ENCODE assay signal across 8 cellular contexts in the genomic region with DNA sequence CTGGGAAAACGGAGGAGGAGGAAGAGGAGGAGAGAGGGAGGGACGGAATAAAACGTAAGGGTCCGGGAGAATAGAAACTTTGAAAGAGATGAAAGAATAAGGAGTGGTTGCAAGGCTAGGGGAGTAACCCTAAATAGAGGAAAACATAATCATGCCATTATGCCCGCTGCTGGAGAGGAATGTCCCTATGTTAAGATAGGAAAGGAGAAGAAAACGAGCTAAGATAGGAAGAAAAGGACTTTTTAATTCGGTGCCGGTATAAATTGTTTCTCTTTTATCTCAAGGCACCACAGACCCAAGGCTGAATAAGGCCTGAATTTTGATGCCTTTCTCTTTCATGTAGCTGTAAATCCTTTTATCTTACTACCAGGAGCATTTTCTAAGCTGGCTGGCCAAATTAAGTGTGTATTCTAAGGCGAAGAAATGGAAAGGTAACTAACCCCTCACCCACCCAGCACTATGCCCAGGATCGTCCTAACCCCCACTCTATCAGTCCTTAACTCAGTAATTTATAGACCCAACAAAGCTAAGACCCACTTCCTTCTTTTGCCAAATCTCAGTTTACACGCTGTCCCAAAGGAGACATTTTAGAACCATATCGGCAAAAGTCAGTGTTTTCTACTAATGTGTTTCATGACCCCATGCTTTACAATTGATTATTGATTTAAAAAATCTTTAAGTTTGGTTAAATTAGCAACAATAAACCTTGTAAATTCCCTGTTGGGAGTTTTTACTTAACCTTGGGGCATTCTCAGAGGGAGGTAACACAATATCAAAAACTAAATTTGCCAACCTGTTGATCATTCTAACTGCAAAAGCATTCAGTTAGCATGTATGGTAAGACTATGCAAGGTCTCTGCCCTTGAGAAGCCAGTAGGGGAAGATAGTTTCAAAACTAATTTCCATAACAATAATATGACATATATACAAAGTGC. TPM values are rescaled to one million over a fixed set of nuclear protein-coding genes. Genes with fewer than 3 reads are reported as not detected.
A peak's percentile ranks its signal among the peaks of the same experiment; 100 is the strongest.
DNase-seq lines count a peak whose midpoint lies in the region; ATAC-seq and TF ChIP-seq lines count a peak whose summit lies in the region.

No MANE protein-coding gene starts in this region.

- H3F3A ChIP-seq in PC-9 (ENCODE audit: insufficient read depth, low read depth) = peaks cover 24% of the 10 kb centered on the region

- ATAC-seq in HG02759 (IDR thresholded peaks at IDR 0.05; ENCODE audit: unreplicated experiment) = no peak

- H3K9me2 ChIP-seq in PC-9 (ENCODE audit: insufficient read depth) = no peaks in the 10 kb centered on the region

- H3K36me3 ChIP-seq in PC-9 (ENCODE audit: low read depth) = peaks cover 17% of the 10 kb centered on the region
- peaks cover 0 to 7% (median 0%) of the 10 kb centered on the region in 3 donors for H3K36me3 ChIP-seq in esophagus squamous epithelium
- H3K36me3 ChIP-seq in rectal smooth muscle tissue (ENCODE audit: control insufficient read depth, insufficient read depth, low read length) = no peaks in the 10 kb centered on the region

- intact Hi-C loops in PC-9 (cut with micrococcal nuclease; ENCODE audit: unreplicated experiment) (loop anchor here (1.0 to 5.0 kb wide), 2 partner anchors 42 to 100 kb away; a partner anchor contains a TSS), esophagus squamous epithelium (cut with DNase I) (no loop called here)

- H3K27ac ChIP-seq in PC-9 = peak overlapping the region; percentile 98
- H3K27ac ChIP-seq in esophagus squamous epithelium = peak overlapping the region; percentile 96 to 99 (median 98)
- peak overlapping the region; percentile 88 for H3K27ac ChIP-seq in rectal smooth muscle tissue (ENCODE audit: low read depth, low read length)

- H3K79me2 ChIP-seq in PC-9 (ENCODE audit: low read depth) = peaks cover 54% of the 10 kb centered on the region

- peak overlapping the region; percentile 81 for H2AFZ ChIP-seq in PC-9

- BruUV-seq in PC-9 (replicated peaks; lab: Mats Ljungman, UMichigan) = TSS peak; percentile 95

- H3K27me3 ChIP-seq in PC-9 (ENCODE audit: insufficient read depth, low read depth) (no peaks in the 10 kb centered on the region), esophagus squamous epithelium (no peaks in the 10 kb centered on the region), rectal smooth muscle tissue (ENCODE audit: control insufficient read depth, insufficient read depth, low read length) (no peaks in the 10 kb centered on the region)

- H3K4me2 ChIP-seq in PC-9 = peak overlapping the region; percentile 89

- TF ChIP-seq CTCF in GM12875 (IDR thresholded peaks at IDR 0.05; ENCODE audit: borderline replicate concordance, insufficient read depth, low read depth, low read length) = no peak
- no peak for TF ChIP-seq CTCF in PC-9 (conservative IDR thresholded peaks at IDR 0.05)
- no peak for TF ChIP-seq CTCF in esophagus squamous epithelium (IDR thresholded peaks at IDR 0.05)

- peak in 1 of 4 donors; percentile 23 for TF ChIP-seq POLR2A in esophagus squamous epithelium (IDR thresholded peaks at IDR 0.05)

- POLR2A ChIA-PET in PC-9 (lab: Charles Lee; ENCODE audit: unreplicated experiment) = interaction anchor here (0.5 to 1.6 kb wide), 11 partner anchors 12 to 906 kb away, joined by 3 to 54 read pairs (median 6); a partner anchor contains a TSS

- no peaks in the 10 kb centered on the region; the same call in 1 of the 2 replicates for H4K20me1 ChIP-seq in PC-9 (ENCODE audit: insufficient read depth)

- H3K4me1 ChIP-seq in PC-9 (replicated peaks; ENCODE audit: insufficient read depth) = peaks cover 24% of the 10 kb centered on the region
- H3K4me1 ChIP-seq in esophagus squamous epithelium = peaks cover 0 to 33% (median 0%) of the 10 kb centered on the region in 3 donors
- peaks cover 2% of the 10 kb centered on the region for H3K4me1 ChIP-seq in rectal smooth muscle tissue (ENCODE audit: control insufficient read depth, insufficient read depth, low read length)

- H3K9me3 ChIP-seq in PC-9 (ENCODE audit: insufficient read depth, low read depth) (no peaks in the 10 kb centered on the region), esophagus squamous epithelium (no peaks in the 10 kb centered on the region)

- peak overlapping the region; percentile 27 for H3K9ac ChIP-seq in rectal smooth muscle tissue (ENCODE audit: low read length)

- CTCF ChIA-PET in PC-9 (lab: Charles Lee) = no interaction called here

- H3K4me3 ChIP-seq in GM12875 (ENCODE audit: low read depth, low read length) (peak overlapping the region; percentile 52), PC-9 (peak overlapping the region; percentile 92), esophagus squamous epithelium (peak overlapping the region; percentile 55 to 79 (median 69)), rectal smooth muscle tissue (ENCODE audit: low read length) (peak overlapping the region; percentile 51)

- DNase-seq in PC-9 (no peak), esophagus squamous epithelium (lab: John Stamatoyannopoulos, UW) (no peak)
- DNase-seq in stimulated activated CD8-positive, alpha-beta memory T cell treated with anti-CD3 and anti-CD28 coated beads, Interleukin-4, amount 100 ng/mL, for 48 hours = no peak
- DNase-seq in stimulated activated CD4-positive, alpha-beta T cell treated with anti-CD3 and anti-CD28 coated beads, Interleukin-4, amount 100 ng/mL, for 4 hours = no peak
- DNase-seq in stimulated activated CD4-positive, alpha-beta T cell treated with anti-CD3 and anti-CD28 coated beads, Interleukin-1b, Interleukin-23, amount 100 ng/mL, for 48 hours = no peak

- WGBS in esophagus squamous epithelium, 2 donors = 5 to 36% methylated on average over 12 of the region's 12 CpGs

RNA-seq across cellular contexts. Expression of a gene that starts 1.1 kb away (rescaled TPM):
- total RNA-seq in PC-9 (2021) (98.6 and 154 TPM in 2 replicates), esophagus squamous epithelium (10 to 100 TPM; 24.7 to 44.9 (median 33.6) TPM)

RNA-seq across cellular contexts. Expression of a gene that starts 42.0 kb away (rescaled TPM):
- total RNA-seq in PC-9 (2021) = 90.7 and 98.4 TPM in 2 replicates
- 10 to 100 TPM; 21.4 to 48.7 (median 36.6) TPM for total RNA-seq in esophagus squamous epithelium
